Comparison of ENCODE assay signal across 20 cellular contexts in genomic region chr17:3576970-3577369, GRCh38.
"Had no signal": no experiment of that assay in that cellular context is flagged by ENCODE, and none has a peak within 500 bp of the region (broad histone marks: within the 10 kb centered on the region; RNA-seq: fewer than 3 reads in every experiment).

No MANE protein-coding gene starts in this region.

- H3K4me3 ChIP-seq: gastrocnemius medialis, lower lobe of right lung, neural progenitor cell, smooth muscle cell, stomach, thyroid gland, vagina had no signal

- H3K27ac Mint-ChIP-seq: naive thymus-derived CD8-positive, alpha-beta T cell; neural progenitor cell; progenitor cell of endocrine pancreas had no signal

- H3K4me2 ChIP-seq: neural progenitor cell, smooth muscle cell had no signal

- H3K9me3 Mint-ChIP-seq: central memory CD8-positive, alpha-beta T cell; naive thymus-derived CD8-positive, alpha-beta T cell; neural progenitor cell had no signal

- H3K9ac ChIP-seq: neural progenitor cell, parathyroid adenoma had no signal

- H3K27ac ChIP-seq: gastrocnemius medialis, lower lobe of right lung, neural progenitor cell, parathyroid adenoma, stomach, thyroid gland, vagina had no signal

- H3K9me3 ChIP-seq: gastrocnemius medialis, lower lobe of right lung, stomach, thyroid gland, vagina had no signal

- H3K4me3 Mint-ChIP-seq: central memory CD8-positive, alpha-beta T cell; naive thymus-derived CD8-positive, alpha-beta T cell; neural progenitor cell had no signal

- H3K27me3 Mint-ChIP-seq: central memory CD8-positive, alpha-beta T cell; naive thymus-derived CD8-positive, alpha-beta T cell; progenitor cell of endocrine pancreas had no signal

- H3K36me3 ChIP-seq: neural progenitor cell, thyroid gland had no signal

- H3K79me2 ChIP-seq: parathyroid adenoma had no signal

- H3K4me1 ChIP-seq: gastrocnemius medialis, lower lobe of right lung, neural progenitor cell, parathyroid adenoma, stomach, thyroid gland, vagina had no signal

- H3K4me1 Mint-ChIP-seq: central memory CD8-positive, alpha-beta T cell; naive thymus-derived CD8-positive, alpha-beta T cell; neural progenitor cell had no signal

- H3K27me3 ChIP-seq: gastrocnemius medialis, neural progenitor cell, stomach, thyroid gland, vagina had no signal

- DNase-seq: cortex of kidney; gastrocnemius medialis; head of caudate nucleus; left cardiac atrium; left ventricle myocardium superior; lower lobe of right lung; naive thymus-derived CD8-positive, alpha-beta T cell; stimulated activated CD4-positive, alpha-beta T cell treated with anti-CD3 and anti-CD28 coated beads, Interleukin-12 subunit alpha, Interleukin-12 subunit beta, amount 100 ng/mL, for 4 hours; stimulated activated CD4-positive, alpha-beta T cell treated with anti-CD3 and anti-CD28 coated beads, Interleukin-1b, Interleukin-23, amount 100 ng/mL, for 48 hours; stimulated activated CD4-positive, alpha-beta T cell treated with anti-CD3 and anti-CD28 coated beads, Interleukin-4, amount 100 ng/mL, for 1 hour; stimulated activated CD8-positive, alpha-beta memory T cell treated with anti-CD3 and anti-CD28 coated beads, Interleukin-4, amount 100 ng/mL, for 48 hours; stimulated activated naive CD4-positive, alpha-beta T cell treated with Interleukin-2 at 50 U/mL for 16 hours; stomach; thyroid gland had no signal

- H2AFZ ChIP-seq: neural progenitor cell, parathyroid adenoma had no signal
